Comparison of ENCODE assay signal across 30 cellular contexts in genomic region chr1:119480175-119480574, GRCh38. TPM values are rescaled to one million over a fixed set of nuclear protein-coding genes. Genes with fewer than 3 reads are reported as not detected.
"Had no signal": no experiment of that assay in that cellular context is flagged by ENCODE, and none has a peak within 500 bp of the region (broad histone marks: within the 10 kb centered on the region; RNA-seq: fewer than 3 reads in every experiment).

No MANE protein-coding gene starts in this region.

- DNase-seq: stimulated activated CD4-positive, alpha-beta T cell treated with anti-CD3 and anti-CD28 coated beads, Interleukin-2, amount 100 ng/mL, for 48 hours; stimulated activated CD4-positive, alpha-beta T cell treated with anti-CD3 and anti-CD28 coated beads, Interleukin-4, amount 100 ng/mL, for 1 hour; stimulated activated CD4-positive, alpha-beta T cell treated with anti-CD3 and anti-CD28 coated beads, Interleukin-4, amount 100 ng/mL, for 24 hours; stimulated activated CD4-positive, alpha-beta T cell treated with anti-CD3 and anti-CD28 coated beads, Interleukin-4, amount 100 ng/mL, for 4 hours; stimulated activated CD8-positive, alpha-beta memory T cell treated with anti-CD3 and anti-CD28 coated beads, Interleukin-4, amount 100 ng/mL, for 48 hours; stimulated activated naive B cell treated with anti-CD40 and anti-IgM and Interleukin-4, amounts not matched to agents 10 μg/mL and 1 μg/mL and 100 μg/mL, for 72 hours; stimulated activated naive CD4-positive, alpha-beta T cell; stimulated activated naive CD4-positive, alpha-beta T cell treated with Interleukin-2 at 50 U/mL for 16 hours; stimulated activated naive CD8-positive, alpha-beta T cell treated with anti-CD3 and anti-CD28 coated beads, Interleukin-15, amount 100 ng/mL, for 72 hours; stimulated activated naive CD8-positive, alpha-beta T cell treated with anti-CD3 and anti-CD28 coated beads, Interleukin-15, Interleukin-2, amounts not matched to agents 100 U/mL and 50 U/mL, for 24 hours; stomach; substantia nigra; testis; thyroid gland; tibial artery; transverse colon; upper lobe of left lung; upper lobe of right lung; uterus had no signal

- H3K27ac ChIP-seq: stomach, suprapubic skin, testis, thoracic aorta, thyroid gland, tibial artery, tibial nerve, transverse colon, upper lobe of left lung, upper lobe of right lung, uterus, vagina had no signal

- H3K4me3 ChIP-seq: stomach, suprapubic skin, testis, thoracic aorta, thyroid gland, tibial artery, tibial nerve, transverse colon, upper lobe of left lung, upper lobe of right lung, uterus, vagina had no signal

- H3K36me3 ChIP-seq: stomach, suprapubic skin, thoracic aorta, thyroid gland, tibial artery, tibial nerve, transverse colon, upper lobe of left lung, upper lobe of right lung, uterus, vagina had no signal

- H3K4me3 Mint-ChIP-seq: stimulated activated effector memory CD8-positive, alpha-beta T cell treated with anti-CD3 and anti-CD28 coated beads, Interleukin-12 subunit alpha, Interleukin-12 subunit beta, amount 100 ng/mL, for 72 hours; stimulated activated memory B cell treated with anti-CD40 and anti-IgM and Interleukin-4, amounts not matched to agents 10 μg/mL and 1 μg/mL and 100 μg/mL, for 72 hours; stimulated activated naive B cell treated with anti-CD40 and anti-IgM and Interleukin-4, amounts not matched to agents 10 μg/mL and 1 μg/mL and 100 μg/mL, for 72 hours; stimulated activated naive CD8-positive, alpha-beta T cell treated with anti-CD3 and anti-CD28 coated beads, Interleukin-15, amount 100 ng/mL, for 72 hours; stimulated activated naive CD8-positive, alpha-beta T cell treated with anti-CD3 and anti-CD28 coated beads, Interleukin-15, Interleukin-2, amounts not matched to agents 100 ng/mL and 50 ng/mL, for 24 hours; type B pancreatic cell had no signal

- H3K4me1 Mint-ChIP-seq: stimulated activated effector memory CD8-positive, alpha-beta T cell treated with anti-CD3 and anti-CD28 coated beads, Interleukin-12 subunit alpha, Interleukin-12 subunit beta, amount 100 ng/mL, for 72 hours; stimulated activated memory B cell treated with anti-CD40 and anti-IgM and Interleukin-4, amounts not matched to agents 10 μg/mL and 1 μg/mL and 100 μg/mL, for 72 hours; stimulated activated naive B cell treated with anti-CD40 and anti-IgM and Interleukin-4, amounts not matched to agents 10 μg/mL and 1 μg/mL and 100 μg/mL, for 72 hours; stimulated activated naive CD8-positive, alpha-beta T cell treated with anti-CD3 and anti-CD28 coated beads, Interleukin-15, amount 100 ng/mL, for 72 hours had no signal

- H3K27ac Mint-ChIP-seq: stimulated activated effector memory CD8-positive, alpha-beta T cell treated with anti-CD3 and anti-CD28 coated beads, Interleukin-12 subunit alpha, Interleukin-12 subunit beta, amount 100 ng/mL, for 72 hours; stimulated activated memory B cell treated with anti-CD40 and anti-IgM and Interleukin-4, amounts not matched to agents 10 μg/mL and 1 μg/mL and 100 μg/mL, for 72 hours; stimulated activated naive B cell treated with anti-CD40 and anti-IgM and Interleukin-4, amounts not matched to agents 10 μg/mL and 1 μg/mL and 100 μg/mL, for 72 hours; stimulated activated naive CD8-positive, alpha-beta T cell treated with anti-CD3 and anti-CD28 coated beads, Interleukin-15, amount 100 ng/mL, for 72 hours; stimulated activated naive CD8-positive, alpha-beta T cell treated with anti-CD3 and anti-CD28 coated beads, Interleukin-15, Interleukin-2, amounts not matched to agents 100 ng/mL and 50 ng/mL, for 24 hours; type B pancreatic cell had no signal

- H3K9me3 Mint-ChIP-seq: stimulated activated effector memory CD8-positive, alpha-beta T cell treated with anti-CD3 and anti-CD28 coated beads, Interleukin-12 subunit alpha, Interleukin-12 subunit beta, amount 100 ng/mL, for 72 hours; stimulated activated memory B cell treated with anti-CD40 and anti-IgM and Interleukin-4, amounts not matched to agents 10 μg/mL and 1 μg/mL and 100 μg/mL, for 72 hours; stimulated activated naive B cell treated with anti-CD40 and anti-IgM and Interleukin-4, amounts not matched to agents 10 μg/mL and 1 μg/mL and 100 μg/mL, for 72 hours; stimulated activated naive CD8-positive, alpha-beta T cell treated with anti-CD3 and anti-CD28 coated beads, Interleukin-15, amount 100 ng/mL, for 72 hours; stimulated activated naive CD8-positive, alpha-beta T cell treated with anti-CD3 and anti-CD28 coated beads, Interleukin-15, Interleukin-2, amounts not matched to agents 100 ng/mL and 50 ng/mL, for 24 hours; type B pancreatic cell had no signal

- H3K36me3 Mint-ChIP-seq: stimulated activated effector memory CD8-positive, alpha-beta T cell treated with anti-CD3 and anti-CD28 coated beads, Interleukin-12 subunit alpha, Interleukin-12 subunit beta, amount 100 ng/mL, for 72 hours; stimulated activated memory B cell treated with anti-CD40 and anti-IgM and Interleukin-4, amounts not matched to agents 10 μg/mL and 1 μg/mL and 100 μg/mL, for 72 hours; stimulated activated naive B cell treated with anti-CD40 and anti-IgM and Interleukin-4, amounts not matched to agents 10 μg/mL and 1 μg/mL and 100 μg/mL, for 72 hours; type B pancreatic cell had no signal

- H3K27me3 ChIP-seq: stomach, suprapubic skin, testis, thyroid gland, tibial artery, tibial nerve, transverse colon, upper lobe of left lung, upper lobe of right lung, uterus, vagina had no signal

- H3K9me3 ChIP-seq: stomach, suprapubic skin, testis, thoracic aorta, thyroid gland, tibial artery, tibial nerve, transverse colon, upper lobe of left lung, upper lobe of right lung, uterus, vagina had no signal

- H3K27me3 Mint-ChIP-seq: stimulated activated naive CD8-positive, alpha-beta T cell treated with anti-CD3 and anti-CD28 coated beads, Interleukin-15, Interleukin-2, amounts not matched to agents 100 ng/mL and 50 ng/mL, for 24 hours; type B pancreatic cell had no signal

- ATAC-seq: stimulated activated effector memory CD8-positive, alpha-beta T cell treated with anti-CD3 and anti-CD28 coated beads, Interleukin-12 subunit alpha, Interleukin-12 subunit beta, amount 100 ng/mL, for 72 hours; stimulated activated memory B cell treated with anti-CD40 and anti-IgM and Interleukin-4, amounts not matched to agents 10 μg/mL and 1 μg/mL and 100 μg/mL, for 72 hours; stimulated activated naive B cell treated with anti-CD40 and anti-IgM and Interleukin-4, amounts not matched to agents 10 μg/mL and 1 μg/mL and 100 μg/mL, for 72 hours; stimulated activated naive CD8-positive, alpha-beta T cell treated with anti-CD3 and anti-CD28 coated beads, Interleukin-15, amount 100 ng/mL, for 72 hours; stimulated activated naive CD8-positive, alpha-beta T cell treated with anti-CD3 and anti-CD28 coated beads, Interleukin-15, Interleukin-2, amounts not matched to agents 100 U/mL and 50 U/mL, for 24 hours; upper lobe of right lung had no signal

- H3K4me1 ChIP-seq: stomach, thyroid gland, tibial artery, tibial nerve, transverse colon, upper lobe of left lung, upper lobe of right lung, uterus, vagina had no signal

- FAIRE-seq: urothelium cell line had no signal

RNA-seq across cellular contexts. Expression of gene HSD3B1, which starts 26.8 kb away (rescaled TPM):
- total RNA-seq: stomach, temporal lobe, thoracic aorta, thyroid gland, tibial nerve, upper lobe of left lung, upper lobe of right lung, urinary bladder, uterus, vagina had no signal
- polyA plus RNA-seq: stomach, urinary bladder had no signal
